ENCODE assay signal across 12 cellular contexts in the genomic region with DNA sequence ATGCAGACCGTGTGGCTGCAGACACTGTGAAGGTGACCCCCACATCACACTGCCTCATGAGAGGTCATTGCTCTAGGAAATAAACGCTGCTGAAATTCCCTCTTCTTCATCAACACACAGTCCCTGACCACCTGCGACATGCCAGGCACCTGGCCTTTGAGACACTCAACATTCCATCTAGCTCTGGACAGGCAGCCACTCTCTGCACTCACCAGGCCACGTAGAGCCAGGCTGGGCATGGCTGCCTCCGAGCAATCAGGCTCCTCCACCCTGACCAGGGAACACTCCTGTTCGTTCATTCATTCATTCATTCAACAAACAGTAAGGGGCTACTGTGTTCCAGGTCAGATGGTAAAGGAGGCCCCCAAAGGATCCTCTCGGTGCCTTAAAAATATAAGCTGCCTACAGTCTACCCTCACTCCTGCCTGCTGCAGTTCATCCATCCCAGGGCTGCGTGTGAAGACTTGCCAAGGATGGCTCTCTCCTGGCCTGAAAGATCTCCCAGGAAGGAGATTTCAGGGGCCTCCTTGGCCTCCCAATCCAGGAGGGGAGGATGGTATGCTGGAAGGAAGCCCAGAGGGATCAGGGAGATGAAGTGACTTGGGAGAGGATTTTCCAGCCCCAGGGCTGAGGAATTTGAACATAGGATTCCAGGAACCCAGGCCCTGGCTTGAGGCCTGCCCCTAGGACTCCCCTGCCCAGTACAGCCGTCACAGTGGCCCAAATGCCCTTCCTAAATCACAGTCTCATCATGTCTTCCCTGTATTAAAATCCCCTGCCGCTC.
DNase-seq lines count a peak whose midpoint lies in the region; ATAC-seq and TF ChIP-seq lines count a peak whose summit lies in the region.
"Had no signal": no experiment of that assay in that cellular context is flagged by ENCODE, and none has a peak within 500 bp of the region (broad histone marks: within the 10 kb centered on the region; RNA-seq: fewer than 3 reads in every experiment).

No MANE protein-coding gene starts in this region.

- no peak overlapping the region for H2BK5ac ChIP-seq in neuronal stem cell (ENCODE audit: low read length)

- peak overlapping the region; percentile 35 for H3K9ac ChIP-seq in neuronal stem cell (ENCODE audit: low read depth, low read length, poor library complexity)

- no peaks in the 10 kb centered on the region for H3K9me3 ChIP-seq in neuronal stem cell (replicated peaks in 1 of 2; ENCODE audit: control insufficient read depth in 2 of 2, insufficient read depth in 1 of 2, low read depth in 1 of 2, low read length in 2 of 2)

- POLR2A ChIA-PET in RWPE1 (lab: Yijun Ruan, JAX; ENCODE audit: low non-redundant PET), result no interaction called here

- no peak overlapping the region for H3K4me3 ChIP-seq in fibroblast of pulmonary artery (replicated peaks; ENCODE audit: low read depth, low read length)
- no peak overlapping the region for H3K4me3 ChIP-seq in neuronal stem cell (ENCODE audit: low read length in 2 of 2)

- peak overlapping the region; percentile 39 for H2AK5ac ChIP-seq in neuronal stem cell (ENCODE audit: low read depth, low read length)

- no peak overlapping the region for H3K4me2 ChIP-seq in neuronal stem cell (ENCODE audit: insufficient read depth, low read length, poor library complexity, severe bottlenecking)

- no peak overlapping the region for H2AFZ ChIP-seq in neuronal stem cell (ENCODE audit: low read length)

- ATAC-seq in HG02938 (IDR thresholded peaks at IDR 0.05; ENCODE audit: unreplicated experiment), result no peak

- no peak overlapping the region for H2BK120ac ChIP-seq in neuronal stem cell (ENCODE audit: low read depth, low read length)

- H3K4me1 ChIP-seq in neuronal stem cell (ENCODE audit: control insufficient read depth in 2 of 2, insufficient read depth in 1 of 2, low read depth in 1 of 2, low read length in 2 of 2), result peaks cover 0 to 8% of the 10 kb centered on the region in 2 donors

- DNase-seq in A172 (ENCODE audit: low spot score) (peak; percentile 6), RWPE1 (ENCODE audit: low spot score) (no peak), fibroblast of pulmonary artery (ENCODE audit: low read depth) (peak; percentile 70), neuronal stem cell (ENCODE audit: low spot score) (no peak), middle frontal gyrus (ENCODE audit: extremely low spot score, low spot score) (no peak), NCI-H748 (lab: John Stamatoyannopoulos, UW; ENCODE audit: unreplicated experiment) (no peak)
- DNase-seq in activated CD4-positive, alpha-beta T cell treated with anti-CD3 and anti-CD28 coated beads for 1 hour, result no peak
- DNase-seq: AML-193; endodermal cell; NK-92 treated with Interleukin-12 subunit alpha and Interleukin-12 subunit beta, amount 100 ng/mL, for 24 hours; trophoblast cell had no signal

- no peak overlapping the region for H3K14ac ChIP-seq in neuronal stem cell (ENCODE audit: low read length)

- no peak overlapping the region for H3K4ac ChIP-seq in neuronal stem cell (ENCODE audit: low read length)

- H2BK12ac ChIP-seq in neuronal stem cell (ENCODE audit: low read length), result no peak overlapping the region

- H3K36me3 ChIP-seq in neuronal stem cell (replicated peaks in 1 of 2; ENCODE audit: control insufficient read depth in 2 of 2, insufficient read depth in 2 of 2, low read length in 2 of 2), result no peaks in the 10 kb centered on the region

- no peak overlapping the region for H3K23ac ChIP-seq in neuronal stem cell (ENCODE audit: low read depth, low read length, poor library complexity)

- H3K27ac ChIP-seq in RWPE1 (peak overlapping the region; percentile 94), neuronal stem cell (replicated peaks; ENCODE audit: low read length) (no peak overlapping the region)

- H4K91ac ChIP-seq in neuronal stem cell (ENCODE audit: low read depth, low read length, poor library complexity), result no peak overlapping the region

- peak overlapping the region; percentile 54 for H3K18ac ChIP-seq in neuronal stem cell (ENCODE audit: low read length)

- WGBS in neuronal stem cell (ENCODE audit: extremely low coverage in 2 of 2, insufficient read length in 2 of 2, insufficient replicate concordance in 1 of 2), 2 donors, result no CpG with 5 or more reads among the region's 10 CpGs

- no peaks in the 10 kb centered on the region for H3K79me1 ChIP-seq in neuronal stem cell (ENCODE audit: low read depth, low read length)

- CTCF ChIA-PET in RWPE1 (lab: Yijun Ruan, JAX), result interaction anchor here (0.6 kb wide), 1 partner anchor 58 kb away, joined by 7 read pairs; no protein-coding TSS in a partner anchor

- H3K27me3 ChIP-seq in neuronal stem cell (ENCODE audit: control insufficient read depth in 3 of 3, insufficient read depth in 3 of 3, low read depth in 1 of 3, low read length in 3 of 3), result no peaks in the 10 kb centered on the region

- TF ChIP-seq CTCF in RWPE1 (conservative IDR thresholded peaks at IDR 0.05; ENCODE audit: low read depth) (no peak), fibroblast of pulmonary artery (IDR thresholded peaks at IDR 0.05; ENCODE audit: low read length, missing control alignments) (no peak)

- no peak overlapping the region for H2BK15ac ChIP-seq in neuronal stem cell (ENCODE audit: low read length)

- H4K8ac ChIP-seq in neuronal stem cell (ENCODE audit: low read depth, low read length), result no peak overlapping the region

Comparison
In these comparisons a context has a peak if more than half of its experiments do, and no peak if none do; other contexts are left out.
1. DNase-seq: peak in A172 (single experiment) and fibroblast of pulmonary artery (single experiment); none in RWPE1 (single experiment), neuronal stem cell (single experiment), middle frontal gyrus (single experiment), activated CD4-positive, alpha-beta T cell treated with anti-CD3 and anti-CD28 coated beads for 1 hour (single experiment) and NCI-H748 (single experiment).